8 cellular contexts compared by ENCODE assay signal in the genomic region with DNA sequence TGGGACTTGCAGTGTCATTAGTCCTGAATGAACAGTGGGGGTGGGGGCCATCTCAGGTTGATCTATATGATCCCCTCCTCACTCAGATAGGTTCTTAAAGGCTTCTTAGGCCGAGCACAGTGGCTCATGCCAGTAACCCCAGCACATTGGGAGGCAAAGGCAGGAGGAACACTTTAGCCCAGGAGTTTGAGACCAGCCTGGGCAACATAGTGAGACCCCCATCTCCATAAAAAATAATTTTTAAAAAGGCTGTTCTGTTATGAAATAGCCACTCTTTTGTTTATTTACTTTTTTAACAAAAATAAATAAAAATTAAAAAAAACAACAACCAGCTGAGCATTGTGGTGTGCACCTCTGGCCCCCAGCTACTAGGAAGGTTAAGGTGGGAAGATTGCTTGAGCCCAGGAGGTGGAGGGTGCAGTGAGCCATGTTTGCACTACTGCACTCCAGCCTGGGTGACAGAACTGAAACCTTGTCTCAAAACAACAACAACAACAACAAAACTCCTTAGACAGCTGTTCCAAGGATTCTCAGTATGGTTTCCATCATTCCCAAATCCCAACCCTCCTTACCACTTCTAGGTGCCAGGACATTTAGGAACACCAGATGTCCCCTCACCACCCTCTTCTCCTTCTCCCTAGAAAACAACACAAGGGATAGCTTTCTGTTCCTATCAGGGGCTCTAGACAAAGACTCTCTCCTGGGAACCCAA. TPM values are rescaled to one million over a fixed set of nuclear protein-coding genes. Genes with fewer than 3 reads are reported as not detected.
DNase-seq lines count a peak whose midpoint lies in the region; ATAC-seq and TF ChIP-seq lines count a peak whose summit lies in the region.

No MANE protein-coding gene starts in this region.

- no peaks in the 10 kb centered on the region for H3K27me3 Mint-ChIP-seq in activated CD4-positive, alpha-beta T cell treated with anti-CD3 and anti-CD28 coated beads, Interleukin-2, amount 10 ng/mL, durations not matched to agents 24 days and 14 days
- H3K27me3 Mint-ChIP-seq in activated naive CD8-positive, alpha-beta T cell treated with anti-CD3 and anti-CD28 coated beads for 36 hours, result no peaks in the 10 kb centered on the region

- peak overlapping the region; percentile 62 to 95 (median 81) for H3K27ac ChIP-seq in right lobe of liver
- peak overlapping the region; percentile 96 to 97 for H3K27ac ChIP-seq in thoracic aorta

- WGBS in right lobe of liver (ENCODE audit: insufficient coverage, low coverage, low lambda C conversion rate, missing lambda C conversion rate), result no CpG with 5 or more reads among the region's 1 CpG

- H3K27me3 ChIP-seq in right lobe of liver (no peaks in the 10 kb centered on the region), thoracic aorta (replicated peaks; ENCODE audit: insufficient read depth) (no peaks in the 10 kb centered on the region)

- H3K4me1 ChIP-seq in right lobe of liver (peaks cover 0 to 44% (median 13%) of the 10 kb centered on the region in 4 donors), thoracic aorta (ENCODE audit: control insufficient read depth in 1 of 2, low read depth in 2 of 2) (peaks cover 42 to 60% of the 10 kb centered on the region in 2 donors)

- H3K9me3 ChIP-seq in right lobe of liver, result no peaks in the 10 kb centered on the region
- H3K9me3 ChIP-seq in thoracic aorta, result no peaks in the 10 kb centered on the region

- TF ChIP-seq POLR2A in right lobe of liver (IDR thresholded peaks at IDR 0.05), result no peak

- no peaks in the 10 kb centered on the region for H3K9me3 Mint-ChIP-seq in activated CD4-positive, alpha-beta T cell treated with anti-CD3 and anti-CD28 coated beads, Interleukin-2, amount 10 ng/mL, durations not matched to agents 24 days and 14 days
- H3K9me3 Mint-ChIP-seq in activated naive CD8-positive, alpha-beta T cell treated with anti-CD3 and anti-CD28 coated beads for 36 hours, result no peaks in the 10 kb centered on the region

- peaks cover 17% of the 10 kb centered on the region for H3K36me3 Mint-ChIP-seq in activated CD4-positive, alpha-beta T cell treated with anti-CD3 and anti-CD28 coated beads, Interleukin-2, amount 10 ng/mL, durations not matched to agents 24 days and 14 days (ENCODE audit: low read depth)
- H3K36me3 Mint-ChIP-seq in activated naive CD8-positive, alpha-beta T cell treated with anti-CD3 and anti-CD28 coated beads for 36 hours, result peaks cover 14% of the 10 kb centered on the region

- intact Hi-C loops in activated CD4-positive, alpha-beta T cell treated with anti-CD3 and anti-CD28 coated beads, Interleukin-2, amount 10 ng/mL, durations not matched to agents 24 days and 14 days (cut with micrococcal nuclease), result no loop called here
- intact Hi-C loops in right lobe of liver (cut with DNase I), result loop anchor here (5.0 kb wide), 1 partner anchor 36 kb away; no protein-coding TSS in a partner anchor

- peaks cover 58% of the 10 kb centered on the region for H3K4me1 Mint-ChIP-seq in activated CD4-positive, alpha-beta T cell treated with anti-CD3 and anti-CD28 coated beads, Interleukin-2, amount 10 ng/mL, durations not matched to agents 24 days and 14 days
- peaks cover 59% of the 10 kb centered on the region for H3K4me1 Mint-ChIP-seq in activated naive CD8-positive, alpha-beta T cell treated with anti-CD3 and anti-CD28 coated beads for 36 hours

- peak overlapping the region; percentile 98 for H3K27ac Mint-ChIP-seq in activated CD4-positive, alpha-beta T cell treated with anti-CD3 and anti-CD28 coated beads, Interleukin-2, amount 10 ng/mL, durations not matched to agents 24 days and 14 days
- H3K27ac Mint-ChIP-seq in activated naive CD8-positive, alpha-beta T cell treated with anti-CD3 and anti-CD28 coated beads for 36 hours, result peak overlapping the region; percentile 95

- H3K36me3 ChIP-seq in right lobe of liver, result no peaks in the 10 kb centered on the region
- no peaks in the 10 kb centered on the region for H3K36me3 ChIP-seq in thoracic aorta

- peak overlapping the region; percentile 98 for H3K4me3 Mint-ChIP-seq in activated CD4-positive, alpha-beta T cell treated with anti-CD3 and anti-CD28 coated beads, Interleukin-2, amount 10 ng/mL, durations not matched to agents 24 days and 14 days
- peak overlapping the region; percentile 42 for H3K4me3 Mint-ChIP-seq in activated naive CD8-positive, alpha-beta T cell treated with anti-CD3 and anti-CD28 coated beads for 36 hours

- no peak overlapping the region for H3K4me3 ChIP-seq in right lobe of liver
- peak overlapping the region; percentile 79 for H3K4me3 ChIP-seq in thoracic aorta

- ATAC-seq in right lobe of liver (no peak), thoracic aorta (ENCODE audit: insufficient number of reproducible peaks, low FRiP score, low read depth) (no peak)

- DNase-seq in activated CD4-positive, alpha-beta T cell treated with anti-CD3 and anti-CD28 coated beads, Interleukin-2, amount 10 ng/mL, durations not matched to agents 24 days and 14 days, result peak; percentile 62
- no peak for DNase-seq in activated CD4-positive, alpha-beta T cell treated with anti-CD3 and anti-CD28 coated beads, Interleukin-2, amount 50 U/mL, for 1 hour
- no peak for DNase-seq in activated naive CD8-positive, alpha-beta T cell treated with anti-CD3 and anti-CD28 coated beads for 36 hours
- DNase-seq in right lobe of liver, result no peak
- DNase-seq in thoracic aorta (ENCODE audit: low spot score), result no peak
- DNase-seq in NCI-H2196 (lab: John Stamatoyannopoulos, UW; ENCODE audit: unreplicated experiment), result no peak
- DNase-seq in occipital lobe (lab: John Stamatoyannopoulos, UW), result no peak
- DNase-seq in effector CD4-positive, alpha-beta T cell, result no peak

- TF ChIP-seq CTCF in right lobe of liver (IDR thresholded peaks at IDR 0.05) (no peak), thoracic aorta (IDR thresholded peaks at IDR 0.05) (no peak)

RNA-seq across cellular contexts. Expression of gene TRAPPC3, which starts 2.0 kb away (rescaled TPM):
- total RNA-seq in activated CD4-positive, alpha-beta T cell treated with anti-CD3 and anti-CD28 coated beads, Interleukin-2, amount 10 ng/mL, durations not matched to agents 24 days and 14 days, result 71.2 and 72.4 TPM in 2 replicates
- total RNA-seq in activated naive CD8-positive, alpha-beta T cell treated with anti-CD3 and anti-CD28 coated beads for 36 hours, result 10 to 100 TPM; 58.0 to 59.4 TPM
- total RNA-seq in right lobe of liver (10 to 100 TPM; 26.0 to 52.4 (median 30.9) TPM), thoracic aorta (10 to 100 TPM; 78.5 to 92.3 TPM), occipital lobe (40.1 TPM)

RNA-seq across cellular contexts. Expression of gene MAP7D1, which starts 4.7 kb away (rescaled TPM):
- 170 and 177 TPM in 2 replicates for total RNA-seq in activated CD4-positive, alpha-beta T cell treated with anti-CD3 and anti-CD28 coated beads, Interleukin-2, amount 10 ng/mL, durations not matched to agents 24 days and 14 days
- total RNA-seq in activated naive CD8-positive, alpha-beta T cell treated with anti-CD3 and anti-CD28 coated beads for 36 hours, result 100 to 1,000 TPM; 158 to 168 TPM
- total RNA-seq in right lobe of liver, result 10 to 100 TPM; 10.2 to 28.2 (median 15.8) TPM
- total RNA-seq in thoracic aorta, result 100 to 1,000 TPM; 170 to 186 TPM
- 49.6 TPM for total RNA-seq in occipital lobe

RNA-seq across cellular contexts. Expression of gene COL8A2, which starts 26.3 kb away (rescaled TPM):
- total RNA-seq in activated CD4-positive, alpha-beta T cell treated with anti-CD3 and anti-CD28 coated beads, Interleukin-2, amount 10 ng/mL, durations not matched to agents 24 days and 14 days, result 0.12 TPM in 2 replicates
- total RNA-seq in activated naive CD8-positive, alpha-beta T cell treated with anti-CD3 and anti-CD28 coated beads for 36 hours, result 1 to 10 TPM; 1.8 to 1.9 TPM
- total RNA-seq in right lobe of liver (under 1 TPM; 0.18 to 0.74 (median 0.52) TPM), thoracic aorta (100 to 1,000 TPM in 1 of 2 donors, 10 to 100 TPM in 1; 41.6 to 126 TPM), occipital lobe (1.1 TPM)

Comparison
In these comparisons a context has a peak if more than half of its experiments do, and no peak if none do; other contexts are left out.
1. RNA of gene COL8A2, which starts 26.3 kb away (total RNA-seq): 41.6 to 126 TPM in thoracic aorta; 1.8 to 1.9 TPM in activated naive CD8-positive, alpha-beta T cell treated with anti-CD3 and anti-CD28 coated beads for 36 hours, 1.1 TPM in occipital lobe (single experiment), 0.18 to 0.74 TPM in right lobe of liver and 0.12 TPM in activated CD4-positive, alpha-beta T cell treated with anti-CD3 and anti-CD28 coated beads, Interleukin-2, amount 10 ng/mL, durations not matched to agents 24 days and 14 days; every median in the first group is over 10 times any median in the second.